Comparison of ENCODE assay signal across 1 cellular context in the genomic region with DNA sequence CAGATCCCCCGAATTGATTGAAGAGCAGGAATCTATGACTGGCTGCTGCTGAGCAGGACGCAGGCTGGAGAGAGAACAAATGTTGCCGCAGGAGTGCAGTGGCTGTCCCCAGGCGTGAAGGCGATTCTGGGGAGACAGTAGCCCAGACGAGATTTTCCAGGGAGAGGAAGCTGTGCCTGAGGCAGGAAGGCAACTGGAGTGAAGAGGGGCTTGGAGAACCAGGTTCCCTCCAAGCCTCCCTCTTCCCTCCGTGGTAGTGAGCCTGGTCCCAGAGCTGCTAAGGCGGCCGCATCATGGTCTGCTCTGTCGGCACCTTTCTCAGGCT.
TF ChIP-seq lines count a peak whose summit lies in the region.

No MANE protein-coding gene starts in this region.

TF ChIP-seq in GM23338, 12 proteins besides CTCF, POLR2A, EP300 and RAD21 (continued from another document):
- TF ChIP-seq, protein P1, sequence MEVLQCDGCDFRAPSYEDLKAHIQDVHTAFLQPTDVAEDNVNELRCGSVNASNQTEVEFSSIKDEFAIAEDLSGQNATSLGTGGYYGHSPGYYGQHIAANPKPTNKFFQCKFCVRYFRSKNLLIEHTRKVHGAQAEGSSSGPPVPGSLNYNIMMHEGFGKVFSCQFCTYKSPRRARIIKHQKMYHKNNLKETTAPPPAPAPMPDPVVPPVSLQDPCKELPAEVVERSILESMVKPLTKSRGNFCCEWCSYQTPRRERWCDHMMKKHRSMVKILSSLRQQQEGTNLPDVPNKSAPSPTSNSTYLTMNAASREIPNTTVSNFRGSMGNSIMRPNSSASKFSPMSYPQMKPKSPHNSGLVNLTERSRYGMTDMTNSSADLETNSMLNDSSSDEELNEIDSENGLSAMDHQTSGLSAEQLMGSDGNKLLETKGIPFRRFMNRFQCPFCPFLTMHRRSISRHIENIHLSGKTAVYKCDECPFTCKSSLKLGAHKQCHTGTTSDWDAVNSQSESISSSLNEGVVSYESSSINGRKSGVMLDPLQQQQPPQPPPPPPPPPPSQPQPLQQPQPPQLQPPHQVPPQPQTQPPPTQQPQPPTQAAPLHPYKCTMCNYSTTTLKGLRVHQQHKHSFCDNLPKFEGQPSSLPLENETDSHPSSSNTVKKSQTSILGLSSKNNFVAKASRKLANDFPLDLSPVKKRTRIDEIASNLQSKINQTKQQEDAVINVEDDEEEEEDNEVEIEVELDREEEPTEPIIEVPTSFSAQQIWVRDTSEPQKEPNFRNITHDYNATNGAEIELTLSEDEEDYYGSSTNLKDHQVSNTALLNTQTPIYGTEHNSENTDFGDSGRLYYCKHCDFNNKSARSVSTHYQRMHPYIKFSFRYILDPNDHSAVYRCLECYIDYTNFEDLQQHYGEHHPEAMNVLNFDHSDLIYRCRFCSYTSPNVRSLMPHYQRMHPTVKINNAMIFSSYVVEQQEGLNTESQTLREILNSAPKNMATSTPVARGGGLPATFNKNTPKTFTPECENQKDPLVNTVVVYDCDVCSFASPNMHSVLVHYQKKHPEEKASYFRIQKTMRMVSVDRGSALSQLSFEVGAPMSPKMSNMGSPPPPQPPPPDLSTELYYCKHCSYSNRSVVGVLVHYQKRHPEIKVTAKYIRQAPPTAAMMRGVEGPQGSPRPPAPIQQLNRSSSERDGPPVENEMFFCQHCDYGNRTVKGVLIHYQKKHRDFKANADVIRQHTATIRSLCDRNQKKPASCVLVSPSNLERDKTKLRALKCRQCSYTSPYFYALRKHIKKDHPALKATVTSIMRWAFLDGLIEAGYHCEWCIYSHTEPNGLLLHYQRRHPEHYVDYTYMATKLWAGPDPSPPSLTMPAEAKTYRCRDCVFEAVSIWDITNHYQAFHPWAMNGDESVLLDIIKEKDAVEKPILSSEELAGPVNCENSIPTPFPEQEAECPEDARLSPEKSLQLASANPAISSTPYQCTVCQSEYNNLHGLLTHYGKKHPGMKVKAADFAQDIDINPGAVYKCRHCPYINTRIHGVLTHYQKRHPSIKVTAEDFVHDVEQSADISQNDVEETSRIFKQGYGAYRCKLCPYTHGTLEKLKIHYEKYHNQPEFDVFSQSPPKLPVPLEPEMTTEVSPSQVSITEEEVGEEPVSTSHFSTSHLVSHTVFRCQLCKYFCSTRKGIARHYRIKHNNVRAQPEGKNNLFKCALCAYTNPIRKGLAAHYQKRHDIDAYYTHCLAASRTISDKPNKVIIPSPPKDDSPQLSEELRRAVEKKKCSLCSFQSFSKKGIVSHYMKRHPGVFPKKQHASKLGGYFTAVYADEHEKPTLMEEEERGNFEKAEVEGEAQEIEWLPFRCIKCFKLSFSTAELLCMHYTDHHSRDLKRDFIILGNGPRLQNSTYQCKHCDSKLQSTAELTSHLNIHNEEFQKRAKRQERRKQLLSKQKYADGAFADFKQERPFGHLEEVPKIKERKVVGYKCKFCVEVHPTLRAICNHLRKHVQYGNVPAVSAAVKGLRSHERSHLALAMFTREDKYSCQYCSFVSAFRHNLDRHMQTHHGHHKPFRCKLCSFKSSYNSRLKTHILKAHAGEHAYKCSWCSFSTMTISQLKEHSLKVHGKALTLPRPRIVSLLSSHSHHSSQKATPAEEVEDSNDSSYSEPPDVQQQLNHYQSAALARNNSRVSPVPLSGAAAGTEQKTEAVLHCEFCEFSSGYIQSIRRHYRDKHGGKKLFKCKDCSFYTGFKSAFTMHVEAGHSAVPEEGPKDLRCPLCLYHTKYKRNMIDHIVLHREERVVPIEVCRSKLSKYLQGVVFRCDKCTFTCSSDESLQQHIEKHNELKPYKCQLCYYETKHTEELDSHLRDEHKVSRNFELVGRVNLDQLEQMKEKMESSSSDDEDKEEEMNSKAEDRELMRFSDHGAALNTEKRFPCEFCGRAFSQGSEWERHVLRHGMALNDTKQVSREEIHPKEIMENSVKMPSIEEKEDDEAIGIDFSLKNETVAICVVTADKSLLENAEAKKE (CRISPR knock-in tag; IDR thresholded peaks at IDR 0.05), result no peak
- TF ChIP-seq CREB1 (CRISPR knock-in tag; IDR thresholded peaks at IDR 0.05; ENCODE audit: low read depth) (no peak), ETS1 (IDR thresholded peaks at IDR 0.05) (no peak), EZH2 (IDR thresholded peaks at IDR 0.05; ENCODE audit: low read depth, unreplicated experiment) (no peak), JUNB (IDR thresholded peaks at IDR 0.05; ENCODE audit: unreplicated experiment) (no peak), NANOG (IDR thresholded peaks at IDR 0.05; ENCODE audit: borderline replicate concordance) (no peak), EZH2phosphoT487 (IDR thresholded peaks at IDR 0.05; ENCODE audit: unreplicated experiment) (no peak)
